ENCODE assay signal across 27 cellular contexts in the genomic region with DNA sequence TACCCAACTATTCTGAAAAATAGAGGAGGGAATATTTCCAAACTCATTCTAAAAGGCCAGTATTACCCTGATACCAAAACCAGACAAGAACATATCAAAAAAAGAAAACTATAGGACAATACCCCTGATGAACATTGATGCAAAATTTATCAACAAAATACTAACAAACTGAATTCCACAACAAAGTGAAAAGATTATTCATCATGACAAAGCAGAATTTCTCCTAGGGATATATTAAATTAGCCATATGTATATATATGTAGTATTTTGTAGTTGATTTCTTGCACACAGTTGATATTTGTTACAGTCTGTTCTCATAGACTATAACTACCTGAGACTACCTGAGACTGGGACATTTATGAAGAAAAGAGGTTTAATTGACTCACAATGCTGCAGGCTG.
"Had no signal": no experiment of that assay in that cellular context is flagged by ENCODE, and none has a peak within 500 bp of the region (broad histone marks: within the 10 kb centered on the region; RNA-seq: fewer than 3 reads in every experiment).

No MANE protein-coding gene starts in this region.

- H3K36me3 ChIP-seq: stomach, suprapubic skin, thoracic aorta, thyroid gland, tibial artery, transverse colon, upper lobe of left lung, upper lobe of right lung, uterus, vagina had no signal

- DNase-seq: stimulated activated CD4-positive, alpha-beta T cell treated with anti-CD3 and anti-CD28 coated beads, Interleukin-2, amount 100 ng/mL, for 48 hours; stimulated activated CD4-positive, alpha-beta T cell treated with anti-CD3 and anti-CD28 coated beads, Interleukin-4, amount 100 ng/mL, for 1 hour; stimulated activated CD4-positive, alpha-beta T cell treated with anti-CD3 and anti-CD28 coated beads, Interleukin-4, amount 100 ng/mL, for 24 hours; stimulated activated CD4-positive, alpha-beta T cell treated with anti-CD3 and anti-CD28 coated beads, Interleukin-4, amount 100 ng/mL, for 4 hours; stimulated activated CD8-positive, alpha-beta memory T cell treated with anti-CD3 and anti-CD28 coated beads, Interleukin-4, amount 100 ng/mL, for 48 hours; stimulated activated naive B cell treated with anti-CD40 and anti-IgM and Interleukin-4, amounts not matched to agents 10 μg/mL and 1 μg/mL and 100 μg/mL, for 72 hours; stimulated activated naive CD4-positive, alpha-beta T cell; stimulated activated naive CD4-positive, alpha-beta T cell treated with Interleukin-2 at 50 U/mL for 16 hours; stimulated activated naive CD8-positive, alpha-beta T cell treated with anti-CD3 and anti-CD28 coated beads, Interleukin-15, amount 100 ng/mL, for 72 hours; stimulated activated naive CD8-positive, alpha-beta T cell treated with anti-CD3 and anti-CD28 coated beads, Interleukin-15, Interleukin-2, amounts not matched to agents 100 U/mL and 50 U/mL, for 24 hours; stomach; substantia nigra; testis; thyroid gland; tibial artery; transverse colon; trophoblast cell; upper lobe of left lung; upper lobe of right lung; uterus had no signal

- H3K9me3 ChIP-seq: testis, thyroid gland, uterus, vagina had no signal

- H3K27me3 ChIP-seq: stomach, suprapubic skin, testis, thyroid gland, tibial artery, tibial nerve, transverse colon, upper lobe of left lung, upper lobe of right lung, uterus, vagina had no signal

- FAIRE-seq: urothelium cell line had no signal

- ATAC-seq: stimulated activated effector memory CD8-positive, alpha-beta T cell treated with anti-CD3 and anti-CD28 coated beads, Interleukin-12 subunit alpha, Interleukin-12 subunit beta, amount 100 ng/mL, for 72 hours; stimulated activated memory B cell treated with anti-CD40 and anti-IgM and Interleukin-4, amounts not matched to agents 10 μg/mL and 1 μg/mL and 100 μg/mL, for 72 hours; stimulated activated naive B cell treated with anti-CD40 and anti-IgM and Interleukin-4, amounts not matched to agents 10 μg/mL and 1 μg/mL and 100 μg/mL, for 72 hours; stimulated activated naive CD8-positive, alpha-beta T cell treated with anti-CD3 and anti-CD28 coated beads, Interleukin-15, amount 100 ng/mL, for 72 hours; stimulated activated naive CD8-positive, alpha-beta T cell treated with anti-CD3 and anti-CD28 coated beads, Interleukin-15, Interleukin-2, amounts not matched to agents 100 U/mL and 50 U/mL, for 24 hours; upper lobe of right lung had no signal

- H3K4me3 ChIP-seq: stomach, suprapubic skin, testis, thoracic aorta, thyroid gland, tibial artery, tibial nerve, transverse colon, upper lobe of left lung, upper lobe of right lung, uterus, vagina had no signal

- H3K27ac ChIP-seq: stomach, suprapubic skin, testis, thoracic aorta, thyroid gland, tibial artery, tibial nerve, transverse colon, upper lobe of left lung, upper lobe of right lung, uterus, vagina had no signal

- H3K4me1 ChIP-seq: stomach, suprapubic skin, testis, thyroid gland, tibial artery, transverse colon, upper lobe of left lung, upper lobe of right lung, uterus, vagina had no signal
